In the genomic region with DNA sequence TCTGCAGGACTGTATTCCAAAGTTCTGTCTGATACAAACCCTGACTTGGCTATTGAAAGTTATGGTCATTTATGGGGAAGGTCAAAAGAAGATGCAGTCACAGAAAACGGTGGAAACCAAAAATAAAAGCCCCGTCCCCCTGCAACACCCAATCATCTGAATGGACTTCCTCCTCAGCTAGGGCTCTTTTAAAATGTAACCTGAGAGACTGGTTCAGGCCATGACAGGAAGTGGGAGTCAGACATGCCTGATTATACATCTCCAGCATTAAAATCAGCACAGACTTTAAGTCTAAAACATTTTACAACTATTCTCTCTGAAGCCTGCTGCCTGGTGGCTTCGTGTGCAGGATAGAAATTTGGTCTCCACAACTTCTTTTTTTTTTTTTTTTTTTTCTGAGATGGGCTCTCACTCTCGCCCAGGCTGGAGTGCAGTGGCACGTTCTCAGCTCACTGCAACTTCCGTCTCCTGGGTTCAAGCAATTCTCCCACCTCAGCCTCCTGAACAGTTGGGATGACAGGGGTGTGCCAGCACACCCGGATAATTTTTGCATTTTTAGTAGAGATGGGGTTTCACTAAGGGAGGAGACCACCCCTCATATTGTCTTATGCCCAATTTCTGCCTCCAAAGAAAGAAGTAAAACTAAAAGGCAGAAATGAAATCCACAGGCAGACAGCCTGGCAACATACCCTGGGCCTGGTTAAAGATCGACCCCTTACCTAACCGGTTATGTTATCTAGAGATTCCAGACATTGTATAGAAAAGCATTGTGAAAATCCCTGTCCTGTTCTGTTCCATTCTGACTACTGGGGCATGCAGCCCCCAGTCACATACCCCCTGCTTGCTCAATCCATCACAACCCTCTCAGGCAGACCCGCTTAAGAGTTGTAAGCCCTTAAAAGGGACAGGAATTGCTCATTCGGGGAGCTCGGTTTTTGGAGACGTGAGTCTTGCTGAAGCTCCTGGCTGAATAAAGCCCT, we compare ENCODE assay signal across 8 cellular contexts. TPM values are rescaled to one million over a fixed set of nuclear protein-coding genes. Genes with fewer than 3 reads are reported as not detected.
DNase-seq lines count a peak whose midpoint lies in the region; ATAC-seq and TF ChIP-seq lines count a peak whose summit lies in the region.

No MANE protein-coding gene starts in this region.

- no peaks in the 10 kb centered on the region for H4K20me1 ChIP-seq in SK-N-SH (ENCODE audit: insufficient read depth)

- DNase-seq in SK-N-SH (no peak), NCI-H2171 treated with DMSO at 0.1 percent for 48 hours (lab: John Stamatoyannopoulos, UW) (no peak), NCI-H1694 (lab: John Stamatoyannopoulos, UW) (no peak), NCI-H2196 (lab: John Stamatoyannopoulos, UW; ENCODE audit: unreplicated experiment) (no peak)
- DNase-seq in naive thymus-derived CD8-positive, alpha-beta T cell = no peak
- DNase-seq in stimulated activated CD4-positive, alpha-beta T cell treated with anti-CD3 and anti-CD28 coated beads, Interleukin-2, amount 100 ng/mL, for 48 hours = no peak

- peak overlapping the region in 4 of 10 donors; percentile 16 to 84 (median 76) for H3K27ac Mint-ChIP-seq in naive thymus-derived CD8-positive, alpha-beta T cell

- no peaks in the 10 kb centered on the region for H3K9me3 ChIP-seq in SK-N-SH

- CTCF ChIA-PET in SK-N-SH (lab: Yijun Ruan, JAX) = interaction anchor here (0.9 to 1.0 kb wide), 2 partner anchors 150 to 628 kb away, joined by 3 read pairs; no protein-coding TSS in a partner anchor

- H3F3A ChIP-seq in SK-N-SH (replicated peaks; ENCODE audit: insufficient read depth) = peaks cover 8% of the 10 kb centered on the region

- H3K4me1 ChIP-seq in SK-N-SH (ENCODE audit: control insufficient read depth in 1 of 2, insufficient read depth in 2 of 2, low read depth in 1 of 2, low read length in 1 of 2) = peaks cover 0 to 10% of the 10 kb centered on the region in 2 experiments; a peak in 2 of 4 replicates

- peak overlapping the region; percentile 57; the same call in 1 of the 2 replicates for H2AFZ ChIP-seq in SK-N-SH (ENCODE audit: low read depth)

- no peaks in the 10 kb centered on the region for H3K9me3 Mint-ChIP-seq in naive thymus-derived CD8-positive, alpha-beta T cell

- ATAC-seq in GM18868 (IDR thresholded peaks at IDR 0.05; ENCODE audit: unreplicated experiment) = peak; percentile 51
- ATAC-seq in HG02678 (IDR thresholded peaks at IDR 0.05; ENCODE audit: unreplicated experiment) = peak; percentile 70
- peak; percentile 32 to 68 for ATAC-seq in naive thymus-derived CD8-positive, alpha-beta T cell

- no peak for TF ChIP-seq RAD21 in SK-N-SH (IDR thresholded peaks at IDR 0.05; ENCODE audit: low read length)

- TF ChIP-seq CTCF in SK-N-SH (IDR thresholded peaks at IDR 0.05) = no peak

- 73% methylated on average over 10 of the region's 13 CpGs for WGBS in SK-N-SH (ENCODE audit: low lambda C conversion rate)

- no peaks in the 10 kb centered on the region for H3K79me2 ChIP-seq in SK-N-SH (ENCODE audit: insufficient read depth)

- no peak overlapping the region for H3K4me3 ChIP-seq in SK-N-SH (ENCODE audit: low read depth in 2 of 2, low read length in 1 of 2)

- no peaks in the 10 kb centered on the region for H3K27me3 ChIP-seq in SK-N-SH (ENCODE audit: insufficient read depth)

- H3K27ac ChIP-seq in SK-N-SH (ENCODE audit: low read depth in 2 of 2, low read length in 1 of 2) = peak overlapping the region in 1 of 2 experiments; percentile 28; a peak in 2 of 4 replicates

- POLR2A ChIA-PET in SK-N-SH (lab: Yijun Ruan, JAX) = no interaction called here
- POLR2A ChIA-PET in naive thymus-derived CD8-positive, alpha-beta T cell (lab: Charles Lee) = interaction anchor here (0.6 to 1.3 kb wide), 3 partner anchors 11 to 158 kb away, joined by 3 to 4 read pairs (median 4); no protein-coding TSS in a partner anchor

- H3K9ac ChIP-seq in SK-N-SH = no peak overlapping the region

- H3K4me2 ChIP-seq in SK-N-SH = peak overlapping the region; percentile 42

- peaks cover 0 to 21% (median 11%) of the 10 kb centered on the region in 4 donors for H3K4me1 Mint-ChIP-seq in naive thymus-derived CD8-positive, alpha-beta T cell

- no peaks in the 10 kb centered on the region for H3K9me2 ChIP-seq in SK-N-SH

- H3K36me3 Mint-ChIP-seq in naive thymus-derived CD8-positive, alpha-beta T cell = no peaks in the 10 kb centered on the region

- peaks cover 7 to 11% of the 10 kb centered on the region in 2 experiments for H3K36me3 ChIP-seq in SK-N-SH (replicated peaks in 1 of 2; ENCODE audit: control insufficient read depth in 1 of 2, insufficient read depth in 2 of 2, low read length in 1 of 2)

- H3K4me3 Mint-ChIP-seq in naive thymus-derived CD8-positive, alpha-beta T cell = peak overlapping the region in 5 of 10 donors; percentile 32 to 75 (median 71)

- H3K27me3 Mint-ChIP-seq in naive thymus-derived CD8-positive, alpha-beta T cell = peaks cover 0 to 3% (median 0%) of the 10 kb centered on the region in 5 donors

- TF ChIP-seq EP300 in SK-N-SH (IDR thresholded peaks at IDR 0.05; ENCODE audit: borderline replicate concordance in 1 of 2, low read depth in 1 of 2, low read length in 1 of 2) = no peak

TF ChIP-seq in SK-N-SH, 30 proteins besides CTCF, POLR2A, EP300 and RAD21:
- no peak for TF ChIP-seq TCF12 (IDR thresholded peaks at IDR 0.05)
- no peak for TF ChIP-seq FOXM1 (IDR thresholded peaks at IDR 0.05; ENCODE audit: low read depth)
- TF ChIP-seq FOSL2 (IDR thresholded peaks at IDR 0.05; ENCODE audit: borderline replicate concordance, low read depth) = no peak
- no peak for TF ChIP-seq NRF1 (IDR thresholded peaks at IDR 0.05; ENCODE audit: low read depth, low read length)
- TF ChIP-seq, protein P1, sequence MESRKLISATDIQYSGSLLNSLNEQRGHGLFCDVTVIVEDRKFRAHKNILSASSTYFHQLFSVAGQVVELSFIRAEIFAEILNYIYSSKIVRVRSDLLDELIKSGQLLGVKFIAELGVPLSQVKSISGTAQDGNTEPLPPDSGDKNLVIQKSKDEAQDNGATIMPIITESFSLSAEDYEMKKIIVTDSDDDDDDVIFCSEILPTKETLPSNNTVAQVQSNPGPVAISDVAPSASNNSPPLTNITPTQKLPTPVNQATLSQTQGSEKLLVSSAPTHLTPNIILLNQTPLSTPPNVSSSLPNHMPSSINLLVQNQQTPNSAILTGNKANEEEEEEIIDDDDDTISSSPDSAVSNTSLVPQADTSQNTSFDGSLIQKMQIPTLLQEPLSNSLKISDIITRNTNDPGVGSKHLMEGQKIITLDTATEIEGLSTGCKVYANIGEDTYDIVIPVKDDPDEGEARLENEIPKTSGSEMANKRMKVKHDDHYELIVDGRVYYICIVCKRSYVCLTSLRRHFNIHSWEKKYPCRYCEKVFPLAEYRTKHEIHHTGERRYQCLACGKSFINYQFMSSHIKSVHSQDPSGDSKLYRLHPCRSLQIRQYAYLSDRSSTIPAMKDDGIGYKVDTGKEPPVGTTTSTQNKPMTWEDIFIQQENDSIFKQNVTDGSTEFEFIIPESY (IDR thresholded peaks at IDR 0.05; ENCODE audit: borderline replicate concordance, low read depth) = no peak
- TF ChIP-seq, protein P2, sequence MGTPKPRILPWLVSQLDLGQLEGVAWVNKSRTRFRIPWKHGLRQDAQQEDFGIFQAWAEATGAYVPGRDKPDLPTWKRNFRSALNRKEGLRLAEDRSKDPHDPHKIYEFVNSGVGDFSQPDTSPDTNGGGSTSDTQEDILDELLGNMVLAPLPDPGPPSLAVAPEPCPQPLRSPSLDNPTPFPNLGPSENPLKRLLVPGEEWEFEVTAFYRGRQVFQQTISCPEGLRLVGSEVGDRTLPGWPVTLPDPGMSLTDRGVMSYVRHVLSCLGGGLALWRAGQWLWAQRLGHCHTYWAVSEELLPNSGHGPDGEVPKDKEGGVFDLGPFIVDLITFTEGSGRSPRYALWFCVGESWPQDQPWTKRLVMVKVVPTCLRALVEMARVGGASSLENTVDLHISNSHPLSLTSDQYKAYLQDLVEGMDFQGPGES (IDR thresholded peaks at IDR 0.05; ENCODE audit: low read depth, low read length) = no peak
- no peak for TF ChIP-seq GABPA (IDR thresholded peaks at IDR 0.05; ENCODE audit: low read depth)
- TF ChIP-seq, protein P3, sequence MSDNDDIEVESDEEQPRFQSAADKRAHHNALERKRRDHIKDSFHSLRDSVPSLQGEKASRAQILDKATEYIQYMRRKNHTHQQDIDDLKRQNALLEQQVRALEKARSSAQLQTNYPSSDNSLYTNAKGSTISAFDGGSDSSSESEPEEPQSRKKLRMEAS (IDR thresholded peaks at IDR 0.05; ENCODE audit: low read depth) = no peak
- TF ChIP-seq YY1 (IDR thresholded peaks at IDR 0.05; ENCODE audit: low read depth) = no peak
- TF ChIP-seq MEF2A (IDR thresholded peaks at IDR 0.05; ENCODE audit: borderline replicate concordance, low read depth) = no peak
- no peak for TF ChIP-seq SIN3A (IDR thresholded peaks at IDR 0.05; ENCODE audit: borderline replicate concordance, low read depth, low read length)
- TF ChIP-seq, protein P4, sequence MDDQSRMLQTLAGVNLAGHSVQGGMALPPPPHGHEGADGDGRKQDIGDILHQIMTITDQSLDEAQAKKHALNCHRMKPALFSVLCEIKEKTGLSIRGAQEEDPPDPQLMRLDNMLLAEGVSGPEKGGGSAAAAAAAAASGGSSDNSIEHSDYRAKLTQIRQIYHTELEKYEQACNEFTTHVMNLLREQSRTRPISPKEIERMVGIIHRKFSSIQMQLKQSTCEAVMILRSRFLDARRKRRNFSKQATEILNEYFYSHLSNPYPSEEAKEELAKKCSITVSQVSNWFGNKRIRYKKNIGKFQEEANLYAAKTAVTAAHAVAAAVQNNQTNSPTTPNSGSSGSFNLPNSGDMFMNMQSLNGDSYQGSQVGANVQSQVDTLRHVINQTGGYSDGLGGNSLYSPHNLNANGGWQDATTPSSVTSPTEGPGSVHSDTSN (IDR thresholded peaks at IDR 0.05) = no peak

RNA-seq across cellular contexts. Expression of a gene that starts 30.1 kb away (rescaled TPM):
- 23.9 and 31.7 TPM in 2 replicates for polyA plus RNA-seq in SK-N-SH (2012; rRNA removed)
- 31.7 and 47.3 TPM in 2 replicates for polyA plus RNA-seq in SK-N-SH (2012; cell fraction: cytosol; rRNA removed)
- polyA plus RNA-seq in SK-N-SH (2012; cell fraction: nucleus; rRNA removed) = 21.4 and 30.2 TPM in 2 replicates
- total RNA-seq in naive thymus-derived CD8-positive, alpha-beta T cell = 1 to 10 TPM in 1 of 2 experiments, under 1 TPM in 1; 0.63 to 1.4 TPM
- under 1 TPM; 0.17 to 0.53 (median 0.26) TPM for polyA plus RNA-seq in naive thymus-derived CD8-positive, alpha-beta T cell

RNA-seq across cellular contexts. Expression of a gene that starts 56.9 kb away (rescaled TPM):
- 19.1 and 23.9 TPM in 2 replicates for polyA plus RNA-seq in SK-N-SH (2012; rRNA removed)
- 19.9 and 21.8 TPM in 2 replicates for polyA plus RNA-seq in SK-N-SH (2012; cell fraction: cytosol; rRNA removed)
- polyA plus RNA-seq in SK-N-SH (2012; cell fraction: nucleus; rRNA removed) = 16.4 and 22.2 TPM in 2 replicates
- total RNA-seq in naive thymus-derived CD8-positive, alpha-beta T cell = 10 to 100 TPM; 19.5 to 23.8 TPM
- polyA plus RNA-seq in naive thymus-derived CD8-positive, alpha-beta T cell = 1 to 10 TPM; 5.9 to 8.3 (median 7.4) TPM

Comparison
In these comparisons a context has a peak if more than half of its experiments do, and no peak if none do; other contexts are left out.
1. RNA of a gene that starts 30.1 kb away (polyA plus RNA-seq): 21.4 to 47.3 TPM in SK-N-SH; 0.17 to 0.53 TPM in naive thymus-derived CD8-positive, alpha-beta T cell; every median in the first group is over 10 times any median in the second.
2. Peak in every context shown above with its lines, with median percentiles within 50 percentile points of each other: ATAC-seq.